Comparison of ENCODE assay signal across 22 cellular contexts in the genomic region with DNA sequence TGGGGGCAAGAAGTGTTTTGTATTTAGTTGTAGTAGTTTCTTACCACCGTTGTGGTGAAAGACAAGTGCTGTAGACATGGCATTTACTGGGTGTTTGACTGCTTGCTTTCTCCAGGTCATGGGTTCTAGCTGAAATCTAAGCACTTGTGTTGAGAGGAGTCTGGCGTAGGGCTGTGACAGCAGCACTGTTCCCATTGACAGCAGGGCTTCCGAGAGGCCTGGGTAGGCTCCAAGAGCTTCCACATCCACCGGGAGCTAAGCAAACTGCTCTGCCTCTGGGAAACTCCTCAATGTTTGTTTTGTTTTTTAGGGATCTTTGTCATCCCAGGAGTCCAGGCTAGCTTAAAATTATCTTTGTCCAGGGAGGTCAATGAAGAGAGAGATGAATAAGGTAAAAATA. TPM values are rescaled to one million over a fixed set of nuclear protein-coding genes. Genes with fewer than 3 reads are reported as not detected.
A peak's percentile ranks its signal among the peaks of the same experiment; 100 is the strongest.
DNase-seq lines count a peak whose midpoint lies in the region; ATAC-seq and TF ChIP-seq lines count a peak whose summit lies in the region.
"Had no signal": no experiment of that assay in that cellular context is flagged by ENCODE, and none has a peak within 500 bp of the region (broad histone marks: within the 10 kb centered on the region; RNA-seq: fewer than 3 reads in every experiment).

No MANE protein-coding gene starts in this region.

- H3K36me3 ChIP-seq in HEK293 (ENCODE audit: control insufficient read depth in 2 of 2, insufficient read depth in 1 of 2, low read length in 2 of 2) (no peaks in the 10 kb centered on the region), osteoblast (ENCODE audit: insufficient read depth, low read length) (no peaks in the 10 kb centered on the region), body of pancreas (replicated peaks in 1 of 2; ENCODE audit: insufficient read depth in 1 of 2, low read depth in 2 of 2) (no peaks in the 10 kb centered on the region)
- H3K36me3 ChIP-seq: prostate gland, thoracic aorta, uterus had no signal

- CTCF ChIA-PET in HEK293 (lab: Yijun Ruan, JAX), result no interaction called here

- no peak for TF ChIP-seq POLR2A in body of pancreas (IDR thresholded peaks at IDR 0.05)

- peaks cover 8% of the 10 kb centered on the region for H3K4me1 ChIP-seq in HEK293 (ENCODE audit: control insufficient read depth, insufficient read depth, low read length)
- H3K4me1 ChIP-seq in osteoblast (ENCODE audit: insufficient read depth, low read length), result no peaks in the 10 kb centered on the region
- no peaks in the 10 kb centered on the region for H3K4me1 ChIP-seq in body of pancreas
- H3K4me1 ChIP-seq: prostate gland, uterus had no signal

- no peak overlapping the region for H3K27ac Mint-ChIP-seq in stimulated activated naive B cell treated with anti-CD40 and anti-IgM and Interleukin-4, amounts not matched to agents 10 μg/mL and 1 μg/mL and 100 μg/mL, for 72 hours
- H3K27ac Mint-ChIP-seq: activated T-cell treated with anti-CD3 and anti-CD28 coated beads, Interleukin-2, amount 50 U/mL, for 24 hours; CD4-positive, alpha-beta T cell; GM23338; stimulated activated naive CD8-positive, alpha-beta T cell treated with anti-CD3 and anti-CD28 coated beads, Interleukin-15, Interleukin-2, amounts not matched to agents 100 ng/mL and 50 ng/mL, for 24 hours; T-helper 17 cell had no signal

- no peak for ATAC-seq in stimulated activated naive B cell treated with anti-CD40 and anti-IgM and Interleukin-4, amounts not matched to agents 10 μg/mL and 1 μg/mL and 100 μg/mL, for 72 hours (replicated peaks)
- no peak for ATAC-seq in body of pancreas
- ATAC-seq: GM23338, T-helper 17 cell had no signal

- H3K27me3 ChIP-seq in osteoblast (ENCODE audit: insufficient read depth, low read length) (no peaks in the 10 kb centered on the region), body of pancreas (no peaks in the 10 kb centered on the region)
- H3K27me3 ChIP-seq: uterus had no signal

- H3K27me3 Mint-ChIP-seq in stimulated activated naive B cell treated with anti-CD40 and anti-IgM and Interleukin-4, amounts not matched to agents 10 μg/mL and 1 μg/mL and 100 μg/mL, for 72 hours, result peaks cover 0 to 4% of the 10 kb centered on the region in 2 donors
- H3K27me3 Mint-ChIP-seq: activated T-cell treated with anti-CD3 and anti-CD28 coated beads, Interleukin-2, amount 50 U/mL, for 24 hours; CD4-positive, alpha-beta T cell; stimulated activated naive CD8-positive, alpha-beta T cell treated with anti-CD3 and anti-CD28 coated beads, Interleukin-15, Interleukin-2, amounts not matched to agents 100 ng/mL and 50 ng/mL, for 24 hours had no signal

- no peaks in the 10 kb centered on the region for H3K9me3 ChIP-seq in HEK293 (ENCODE audit: control insufficient read depth, insufficient read depth, low read depth, low read length)
- no peaks in the 10 kb centered on the region for H3K9me3 ChIP-seq in osteoblast (ENCODE audit: low read depth, low read length)
- no peaks in the 10 kb centered on the region for H3K9me3 ChIP-seq in body of pancreas
- H3K9me3 ChIP-seq: prostate gland, thoracic aorta, uterus had no signal

- peak overlapping the region; percentile 8 for H2AFZ ChIP-seq in osteoblast (ENCODE audit: low read length)
- H2AFZ ChIP-seq: GM23338 had no signal

- POLR2A ChIA-PET in HEK293 (lab: Yijun Ruan, JAX), result no interaction called here

- no peaks in the 10 kb centered on the region for H3K4me1 Mint-ChIP-seq in stimulated activated naive B cell treated with anti-CD40 and anti-IgM and Interleukin-4, amounts not matched to agents 10 μg/mL and 1 μg/mL and 100 μg/mL, for 72 hours
- H3K4me1 Mint-ChIP-seq: T-helper 17 cell had no signal

- no peaks in the 10 kb centered on the region for H3K9me3 Mint-ChIP-seq in stimulated activated naive B cell treated with anti-CD40 and anti-IgM and Interleukin-4, amounts not matched to agents 10 μg/mL and 1 μg/mL and 100 μg/mL, for 72 hours
- H3K9me3 Mint-ChIP-seq: activated T-cell treated with anti-CD3 and anti-CD28 coated beads, Interleukin-2, amount 50 U/mL, for 24 hours; CD4-positive, alpha-beta T cell; GM23338; stimulated activated naive CD8-positive, alpha-beta T cell treated with anti-CD3 and anti-CD28 coated beads, Interleukin-15, Interleukin-2, amounts not matched to agents 100 ng/mL and 50 ng/mL, for 24 hours had no signal

- WGBS in body of pancreas, 2 donors, result 34 to 48% methylated on average over 4 of the region's 4 CpGs

- no peak overlapping the region for H3K4me3 Mint-ChIP-seq in stimulated activated naive B cell treated with anti-CD40 and anti-IgM and Interleukin-4, amounts not matched to agents 10 μg/mL and 1 μg/mL and 100 μg/mL, for 72 hours
- H3K4me3 Mint-ChIP-seq: activated T-cell treated with anti-CD3 and anti-CD28 coated beads, Interleukin-2, amount 50 U/mL, for 24 hours; CD4-positive, alpha-beta T cell; GM23338; stimulated activated naive CD8-positive, alpha-beta T cell treated with anti-CD3 and anti-CD28 coated beads, Interleukin-15, Interleukin-2, amounts not matched to agents 100 ng/mL and 50 ng/mL, for 24 hours; T-helper 17 cell had no signal

- H3K4me2 ChIP-seq in osteoblast (ENCODE audit: insufficient read depth, low read length), result no peak overlapping the region
- H3K4me2 ChIP-seq: GM23338 had no signal

- H3K36me3 Mint-ChIP-seq in stimulated activated naive B cell treated with anti-CD40 and anti-IgM and Interleukin-4, amounts not matched to agents 10 μg/mL and 1 μg/mL and 100 μg/mL, for 72 hours, result no peaks in the 10 kb centered on the region

- intact Hi-C loops in body of pancreas (cut with DNase I), result no loop called here

- no peak for TF ChIP-seq CTCF in HEK293 (tag by site-specific recombination; IDR thresholded peaks at IDR 0.05)
- TF ChIP-seq CTCF in osteoblast (IDR thresholded peaks at IDR 0.05; ENCODE audit: extremely low read depth, low read depth, low read length), result no peak
- TF ChIP-seq CTCF in body of pancreas (IDR thresholded peaks at IDR 0.05), result no peak

- H4K20me1 ChIP-seq in osteoblast (ENCODE audit: insufficient read depth, low read length), result no peaks in the 10 kb centered on the region

- no peak overlapping the region for H3K27ac ChIP-seq in HEK293 (ENCODE audit: extremely low read depth, low read depth, low read length)
- no peak overlapping the region for H3K27ac ChIP-seq in osteoblast (ENCODE audit: low read depth, low read length)
- no peak overlapping the region for H3K27ac ChIP-seq in body of pancreas
- H3K27ac ChIP-seq: HL-60, prostate gland, thoracic aorta, uterus had no signal

- no peaks in the 10 kb centered on the region for H3K79me2 ChIP-seq in osteoblast (ENCODE audit: insufficient read depth, low read length)

- DNase-seq in globus pallidus (ENCODE audit: low spot score), result peak; percentile 49
- no peak for DNase-seq in osteoblast (ENCODE audit: insufficient read length, low spot score, missing footprints)
- DNase-seq in NOMO-1 treated with dmso at 0.1 percent for 144 hours (lab: John Stamatoyannopoulos, UW; ENCODE audit: unreplicated experiment), result no peak
- no peak for DNase-seq in stimulated activated naive B cell treated with anti-CD40 and anti-IgM and Interleukin-4, amounts not matched to agents 10 μg/mL and 1 μg/mL and 100 μg/mL, for 72 hours
- DNase-seq in body of pancreas, result no peak
- DNase-seq: activated gamma-delta T cell; activated T-cell treated with anti-CD3 and anti-CD28 coated beads, Interleukin-2, amount 50 U/mL, for 24 hours; CD4-positive, alpha-beta T cell; DMS153; Karpas-422; mesenchymal stem cell; NCI-H1436; T-helper 17 cell; uterus had no signal

- H3K4me3 ChIP-seq in HEK293 (ENCODE audit: low read depth, low read length) (no peak overlapping the region), osteoblast (ENCODE audit: insufficient read depth, low read length) (no peak overlapping the region), body of pancreas (no peak overlapping the region)
- H3K4me3 ChIP-seq: GM23338, prostate gland, thoracic aorta, uterus had no signal

TF ChIP-seq in HEK293, 187 proteins besides CTCF, POLR2A, EP300 and RAD21:
- TF ChIP-seq ZFHX2 (tag by site-specific recombination; conservative IDR thresholded peaks at IDR 0.05) (no peak), OSR2 (tag by site-specific recombination; IDR thresholded peaks at IDR 0.05) (peak; percentile 78), ZNF549 (tag by site-specific recombination; IDR thresholded peaks at IDR 0.05) (no peak), ZNF658 (tag by site-specific recombination; IDR thresholded peaks at IDR 0.05) (no peak), ZNF600 (tag by site-specific recombination; IDR thresholded peaks at IDR 0.05) (peak; percentile 51; the same call in 1 of the 2 replicates), GLIS1 (tag by site-specific recombination; IDR thresholded peaks at IDR 0.05) (no peak)

TF ChIP-seq in PFSK-1, 5 proteins besides CTCF, POLR2A, EP300 and RAD21 (continues in another document):
- TF ChIP-seq FOXP2 (optimal IDR thresholded peaks at IDR 0.05; ENCODE audit: borderline replicate concordance, extremely low read depth, extremely low read length, insufficient read depth) (no peak), SIN3A (IDR thresholded peaks at IDR 0.05; ENCODE audit: borderline replicate concordance, insufficient read depth, low read length) (peak; percentile 12; the same call in 1 of the 2 replicates), REST (IDR thresholded peaks at IDR 0.05; ENCODE audit: insufficient read depth in 1 of 2, low read depth in 2 of 2, low read length in 2 of 2) (no peak)

RNA-seq across cellular contexts. Expression of gene BMPR1B, which starts 44.3 kb away (rescaled TPM):
- polyA plus RNA-seq in PFSK-1 (2012; ENCODE audit: insufficient read length, low read depth), result 2.4 TPM
- total RNA-seq in osteoblast, result 2.5 and 7.1 TPM in 2 replicates
- 1 to 10 TPM in 1 of 2 donors, under 1 TPM in 1; 0.99 to 1.3 TPM for total RNA-seq in body of pancreas
- total RNA-seq: activated CD8-positive, alpha-beta memory T cell treated with anti-CD3 and anti-CD28 coated beads for 36 hours; CD4-positive, alpha-beta T cell; T-helper 17 cell had no signal
